ENCODE assay signal across 8 cellular contexts in the genomic region with DNA sequence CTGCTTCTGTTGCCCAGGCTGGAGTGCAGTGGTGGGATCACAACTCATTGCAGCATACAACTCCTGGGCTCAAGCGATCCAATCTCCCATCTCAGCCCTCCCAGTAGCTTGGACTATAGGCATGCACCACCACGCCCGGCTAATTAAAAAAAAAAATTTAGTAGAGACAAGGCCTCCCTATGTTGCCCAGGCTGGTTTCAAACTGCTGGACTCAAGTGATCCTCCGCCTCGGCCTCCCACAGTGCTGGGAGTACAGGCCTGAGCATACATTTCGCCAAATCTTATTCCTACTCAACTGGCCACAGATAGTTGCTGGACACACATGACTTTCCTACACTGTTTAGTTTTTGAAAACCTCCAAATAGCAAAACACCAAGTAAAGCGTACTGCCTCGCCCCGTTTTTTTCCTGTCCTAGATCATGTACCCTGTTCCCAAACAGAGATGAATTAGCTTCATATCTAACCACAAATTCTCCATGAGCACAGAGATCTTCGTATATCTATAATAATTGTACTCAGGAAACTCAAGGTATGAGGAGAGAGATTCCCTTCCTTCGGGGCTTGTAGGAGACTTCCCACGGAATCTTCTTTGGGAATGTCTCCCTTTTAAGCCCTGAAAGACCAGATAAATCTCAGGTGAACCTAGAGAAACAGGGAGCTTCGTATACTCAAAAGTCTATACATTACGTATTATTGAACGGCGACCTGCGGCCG. TPM values are rescaled to one million over a fixed set of nuclear protein-coding genes. Genes with fewer than 3 reads are reported as not detected.
DNase-seq lines count a peak whose midpoint lies in the region; ATAC-seq, FAIRE-seq and TF ChIP-seq lines count a peak whose summit lies in the region.

No MANE protein-coding gene starts in this region.

- H3K9ac ChIP-seq in iPS-18a (ENCODE audit: low read length), result peak overlapping the region; percentile 95

- DNase-seq in activated CD4-positive, alpha-beta T cell treated with anti-CD3 and anti-CD28 coated beads for 36 hours, result no peak
- DNase-seq in activated CD4-positive, alpha-beta T cell treated with anti-CD3 and anti-CD28 coated beads for 4 hours, result no peak
- no peak for DNase-seq in suprapubic skin (ENCODE audit: low spot score in 2 of 2)
- no peak for DNase-seq in NCI-H2171 (lab: John Stamatoyannopoulos, UW)
- DNase-seq in T1000 (lab: John Stamatoyannopoulos, UW), result no peak
- no peak for DNase-seq in GM19239 (ENCODE audit: insufficient read length, low spot score)

- ATAC-seq in activated CD4-positive, alpha-beta T cell treated with anti-CD3 and anti-CD28 coated beads for 36 hours, result no peak

- peaks cover 12% of the 10 kb centered on the region for H3K36me3 Mint-ChIP-seq in activated CD4-positive, alpha-beta T cell treated with anti-CD3 and anti-CD28 coated beads for 36 hours (ENCODE audit: low read depth)

- FAIRE-seq in GM19239 (lab: Jason Lieb, UNC), result no peak

- H3K9me3 Mint-ChIP-seq in activated CD4-positive, alpha-beta T cell treated with anti-CD3 and anti-CD28 coated beads for 36 hours (ENCODE audit: low read depth), result no peaks in the 10 kb centered on the region

- H3K27ac ChIP-seq in iPS-18a (ENCODE audit: low read length) (peak overlapping the region; percentile 69), suprapubic skin (no peak overlapping the region)

- TF ChIP-seq POLR2A in suprapubic skin (IDR thresholded peaks at IDR 0.05), result no peak

- peaks cover 21% of the 10 kb centered on the region for H3K4me1 Mint-ChIP-seq in activated CD4-positive, alpha-beta T cell treated with anti-CD3 and anti-CD28 coated beads for 36 hours

- H3K4me1 ChIP-seq in iPS-18a (ENCODE audit: control insufficient read depth, low read depth, low read length) (peaks cover 7% of the 10 kb centered on the region), suprapubic skin (peaks cover 25% of the 10 kb centered on the region)

- peaks cover 2% of the 10 kb centered on the region for H3K27me3 Mint-ChIP-seq in activated CD4-positive, alpha-beta T cell treated with anti-CD3 and anti-CD28 coated beads for 36 hours

- 47% methylated on average over 18 of the region's 18 CpGs for WGBS in suprapubic skin

- H3K4me3 Mint-ChIP-seq in activated CD4-positive, alpha-beta T cell treated with anti-CD3 and anti-CD28 coated beads for 36 hours, result peak overlapping the region; percentile 96

- no peaks in the 10 kb centered on the region for H3K9me3 ChIP-seq in iPS-18a (ENCODE audit: control insufficient read depth, low read depth, low read length)
- H3K9me3 ChIP-seq in suprapubic skin, result no peaks in the 10 kb centered on the region

- intact Hi-C loops in activated CD4-positive, alpha-beta T cell treated with anti-CD3 and anti-CD28 coated beads for 36 hours (cut with DNase I, micrococcal nuclease), result loop anchor here (1.0 to 2.0 kb wide), 4 partner anchors 45 to 616 kb away; a partner anchor contains a TSS

- H3K4me3 ChIP-seq in WI38 (ENCODE audit: low read depth, low read length) (peak overlapping the region; percentile 83), iPS-18a (ENCODE audit: low read length) (peak overlapping the region; percentile 99), suprapubic skin (peak overlapping the region; percentile 89)

- peaks cover 13% of the 10 kb centered on the region for H3K36me3 ChIP-seq in iPS-18a (ENCODE audit: control insufficient read depth, low read depth, low read length)
- no peaks in the 10 kb centered on the region for H3K36me3 ChIP-seq in suprapubic skin

- CTCF ChIA-PET in activated CD4-positive, alpha-beta T cell treated with anti-CD3 and anti-CD28 coated beads for 36 hours (lab: Charles Lee), result interaction anchor here (0.5 kb wide), 1 partner anchor 979 kb away, joined by 3 read pairs; a partner anchor contains a TSS

- TF ChIP-seq EP300 in suprapubic skin (IDR thresholded peaks at IDR 0.05), result no peak

- TF ChIP-seq CTCF in WI38 (IDR thresholded peaks at IDR 0.05; ENCODE audit: low read depth, low read length) (no peak), suprapubic skin (IDR thresholded peaks at IDR 0.05) (no peak)

- POLR2A ChIA-PET in activated CD4-positive, alpha-beta T cell treated with anti-CD3 and anti-CD28 coated beads for 36 hours (lab: Charles Lee), result interaction anchor here (0.6 kb wide), 1 partner anchor 288 kb away, joined by 3 read pairs; no protein-coding TSS in a partner anchor

- H3K27ac Mint-ChIP-seq in activated CD4-positive, alpha-beta T cell treated with anti-CD3 and anti-CD28 coated beads for 36 hours, result peak overlapping the region; percentile 89

- H3K27me3 ChIP-seq in iPS-18a (ENCODE audit: control insufficient read depth, insufficient read depth, low read length) (no peaks in the 10 kb centered on the region), suprapubic skin (no peaks in the 10 kb centered on the region)

RNA-seq across cellular contexts. Expression of a gene that starts 0.6 kb away (rescaled TPM):
- total RNA-seq in activated CD4-positive, alpha-beta T cell treated with anti-CD3 and anti-CD28 coated beads for 36 hours, result 10 to 100 TPM; 12.4 to 15.3 TPM
- total RNA-seq in suprapubic skin, result 10 to 100 TPM; 10.9 to 15.5 (median 11.7) TPM

RNA-seq across cellular contexts. Expression of a gene that starts 44.8 kb away (rescaled TPM):
- total RNA-seq in activated CD4-positive, alpha-beta T cell treated with anti-CD3 and anti-CD28 coated beads for 36 hours, result 10 to 100 TPM in 1 of 2 experiments, 1 to 10 TPM in 1; 9.6 to 10.1 TPM
- 10 to 100 TPM in 1 of 4 donors, 1 to 10 TPM in 3; 3.9 to 18.0 (median 5.1) TPM for total RNA-seq in suprapubic skin

RNA-seq across cellular contexts. Expression of a gene that starts 44.9 kb away (rescaled TPM):
- total RNA-seq in activated CD4-positive, alpha-beta T cell treated with anti-CD3 and anti-CD28 coated beads for 36 hours, result 10 to 100 TPM; 26.1 to 27.5 TPM
- 10 to 100 TPM; 24.5 to 36.0 (median 25.5) TPM for total RNA-seq in suprapubic skin

RNA-seq across cellular contexts. Expression of a gene that starts 59.5 kb away (rescaled TPM):
- total RNA-seq in activated CD4-positive, alpha-beta T cell treated with anti-CD3 and anti-CD28 coated beads for 36 hours, result 1 to 10 TPM; 3.8 to 4.3 TPM
- total RNA-seq in suprapubic skin, result 1 to 10 TPM; 2.8 to 7.3 (median 5.5) TPM
